Comparison of ENCODE assay signal across 7 cellular contexts in the genomic region with DNA sequence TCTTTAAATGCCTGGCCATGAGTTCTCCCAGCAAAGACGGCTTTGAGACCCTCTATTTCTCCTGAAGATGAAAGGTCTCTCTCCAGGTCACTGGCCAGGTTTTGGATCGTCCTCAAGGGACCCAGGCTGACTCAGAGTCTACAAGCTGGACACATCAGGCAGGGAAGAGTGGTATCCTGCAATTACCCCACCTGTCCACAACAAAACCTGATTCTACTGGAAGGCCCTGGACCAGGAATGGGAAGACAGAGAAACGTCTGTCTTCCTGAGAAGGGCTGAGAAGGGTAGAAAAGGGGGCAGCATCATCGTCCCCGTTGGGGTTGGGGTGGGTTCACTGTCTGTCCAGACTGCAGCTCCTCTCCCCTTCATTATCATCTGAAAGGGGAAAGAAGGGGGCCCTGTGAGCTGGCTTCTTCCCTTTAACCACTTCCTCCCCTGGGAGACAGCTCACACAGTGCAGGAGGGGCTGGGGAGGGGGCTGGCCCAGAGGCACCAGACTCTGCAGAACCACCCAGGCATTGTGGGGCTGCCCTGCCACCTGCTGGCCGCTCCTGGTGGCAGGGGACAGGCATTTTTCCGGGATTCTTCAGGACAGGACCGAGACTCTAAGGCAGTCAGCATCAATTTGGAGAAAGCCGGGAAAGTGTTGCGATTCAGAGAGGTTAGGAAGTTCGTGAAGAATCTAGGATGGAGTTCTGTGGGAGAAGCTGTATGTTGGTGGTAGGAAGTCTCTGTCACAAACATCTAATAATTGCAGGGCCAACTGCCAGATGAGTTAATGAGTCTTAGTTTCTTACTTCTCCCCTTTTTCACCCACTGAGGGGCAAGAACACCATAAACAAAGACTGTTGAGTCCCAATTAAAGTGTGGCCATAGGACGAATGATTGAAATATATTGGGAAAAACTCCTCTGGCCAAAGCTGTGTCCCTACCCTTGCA. TPM values are rescaled to one million over a fixed set of nuclear protein-coding genes. Genes with fewer than 3 reads are reported as not detected.
DNase-seq lines count a peak whose midpoint lies in the region; ATAC-seq and TF ChIP-seq lines count a peak whose summit lies in the region.

No MANE protein-coding gene starts in this region.

- intact Hi-C loops in aorta (cut with DNase I), result loop anchor here (1.0 to 2.0 kb wide), 2 partner anchors 471 to 472 kb away; no protein-coding TSS in a partner anchor

- no peaks in the 10 kb centered on the region for H3K27me3 Mint-ChIP-seq in activated CD8-positive, alpha-beta T cell treated with anti-CD3 and anti-CD28 coated beads, Interleukin-2, amount 10 ng/mL, durations not matched to agents 7 days and 5 days (ENCODE audit: low read depth)
- H3K27me3 Mint-ChIP-seq in natural killer cell treated with Interleukin-12 subunit alpha and Interleukin-12 subunit beta and Interleukin-15 and Interleukin-18, amount 100 ng/mL, for 72 hours, result peaks cover 7 to 20% of the 10 kb centered on the region in 2 donors

- DNase-seq in NB4 (ENCODE audit: low read depth) (peak; percentile 90), fibroblast of the aortic adventitia (ENCODE audit: low read depth) (peak; percentile 50), aorta (peak; percentile 60 to 86), cerebellar nuclear complex (lab: John Stamatoyannopoulos, UW) (no peak)
- DNase-seq in activated CD8-positive, alpha-beta T cell treated with anti-CD3 and anti-CD28 coated beads, Interleukin-2, amount 10 ng/mL, durations not matched to agents 7 days and 5 days, result peak; percentile 27
- DNase-seq in natural killer cell treated with Interleukin-12 subunit alpha and Interleukin-12 subunit beta and Interleukin-15 and Interleukin-18, amount 100 ng/mL, for 72 hours (ENCODE audit: low spot score), result no peak

- H3K4me3 ChIP-seq in NB4 (ENCODE audit: low read depth, low read length) (no peak overlapping the region), fibroblast of the aortic adventitia (ENCODE audit: low read depth, low read length) (no peak overlapping the region), aorta (ENCODE audit: low read length in 2 of 2) (no peak overlapping the region)

- no peak overlapping the region for H3K27ac ChIP-seq in aorta (ENCODE audit: low read depth in 1 of 2, low read length in 2 of 2)

- no peak for TF ChIP-seq POLR2A in NB4 (IDR thresholded peaks at IDR 0.05; ENCODE audit: extremely low read depth, insufficient read length)

- no peaks in the 10 kb centered on the region for H3K9me3 ChIP-seq in aorta (ENCODE audit: control insufficient read depth, low read length)

- no peaks in the 10 kb centered on the region for H3K36me3 ChIP-seq in aorta (ENCODE audit: control insufficient read depth in 1 of 2, insufficient read depth in 2 of 2, low read length in 1 of 2)

- H3K36me3 Mint-ChIP-seq in activated CD8-positive, alpha-beta T cell treated with anti-CD3 and anti-CD28 coated beads, Interleukin-2, amount 10 ng/mL, durations not matched to agents 7 days and 5 days (ENCODE audit: low read depth), result no peaks in the 10 kb centered on the region
- H3K36me3 Mint-ChIP-seq in natural killer cell treated with Interleukin-12 subunit alpha and Interleukin-12 subunit beta and Interleukin-15 and Interleukin-18, amount 100 ng/mL, for 72 hours, result no peaks in the 10 kb centered on the region

- WGBS in aorta, 2 donors, result 28 to 30% methylated on average over 12 of the region's 12 CpGs

- POLR2A ChIA-PET in activated CD8-positive, alpha-beta T cell treated with anti-CD3 and anti-CD28 coated beads, Interleukin-2, amount 10 ng/mL, durations not matched to agents 7 days and 5 days (lab: Charles Lee), result no interaction called here

- no peaks in the 10 kb centered on the region for H3K4me1 ChIP-seq in aorta (ENCODE audit: control insufficient read depth in 1 of 2, insufficient read depth in 2 of 2, low read length in 2 of 2)

- H3K27me3 ChIP-seq in aorta (ENCODE audit: control insufficient read depth in 1 of 2, insufficient read depth in 2 of 2, low read length in 1 of 2), result no peaks in the 10 kb centered on the region

- no peak overlapping the region for H3K4me3 Mint-ChIP-seq in activated CD8-positive, alpha-beta T cell treated with anti-CD3 and anti-CD28 coated beads, Interleukin-2, amount 10 ng/mL, durations not matched to agents 7 days and 5 days
- H3K4me3 Mint-ChIP-seq in natural killer cell treated with Interleukin-12 subunit alpha and Interleukin-12 subunit beta and Interleukin-15 and Interleukin-18, amount 100 ng/mL, for 72 hours, result no peak overlapping the region

- CTCF ChIA-PET in activated CD8-positive, alpha-beta T cell treated with anti-CD3 and anti-CD28 coated beads, Interleukin-2, amount 10 ng/mL, durations not matched to agents 7 days and 5 days (lab: Charles Lee), result interaction anchor here (0.6 to 1.4 kb wide), 5 partner anchors 28 to 982 kb away, joined by 3 read pairs; no protein-coding TSS in a partner anchor

- H3K4me1 Mint-ChIP-seq in activated CD8-positive, alpha-beta T cell treated with anti-CD3 and anti-CD28 coated beads, Interleukin-2, amount 10 ng/mL, durations not matched to agents 7 days and 5 days (ENCODE audit: low read depth), result no peaks in the 10 kb centered on the region
- no peaks in the 10 kb centered on the region for H3K4me1 Mint-ChIP-seq in natural killer cell treated with Interleukin-12 subunit alpha and Interleukin-12 subunit beta and Interleukin-15 and Interleukin-18, amount 100 ng/mL, for 72 hours (ENCODE audit: low read depth in 2 of 2)

- TF ChIP-seq CTCF in GM12872 (IDR thresholded peaks at IDR 0.05; ENCODE audit: insufficient read depth, low read depth, low read length), result peak; percentile 83
- peak; percentile 81 for TF ChIP-seq CTCF in NB4 (IDR thresholded peaks at IDR 0.05; ENCODE audit: low read depth, low read length)
- TF ChIP-seq CTCF in fibroblast of the aortic adventitia (IDR thresholded peaks at IDR 0.05; ENCODE audit: insufficient read depth, low read length), result peak; percentile 91

- H3K9me3 Mint-ChIP-seq in activated CD8-positive, alpha-beta T cell treated with anti-CD3 and anti-CD28 coated beads, Interleukin-2, amount 10 ng/mL, durations not matched to agents 7 days and 5 days (ENCODE audit: insufficient read depth), result no peaks in the 10 kb centered on the region
- H3K9me3 Mint-ChIP-seq in natural killer cell treated with Interleukin-12 subunit alpha and Interleukin-12 subunit beta and Interleukin-15 and Interleukin-18, amount 100 ng/mL, for 72 hours, result no peaks in the 10 kb centered on the region

- ATAC-seq in activated CD8-positive, alpha-beta T cell treated with anti-CD3 and anti-CD28 coated beads, Interleukin-2, amount 10 ng/mL, durations not matched to agents 7 days and 5 days, result no peak
- peak; percentile 42 to 57 for ATAC-seq in natural killer cell treated with Interleukin-12 subunit alpha and Interleukin-12 subunit beta and Interleukin-15 and Interleukin-18, amount 100 ng/mL, for 72 hours
- peak; percentile 74 for ATAC-seq in aorta (ENCODE audit: low FRiP score)

- no peak overlapping the region for H3K27ac Mint-ChIP-seq in activated CD8-positive, alpha-beta T cell treated with anti-CD3 and anti-CD28 coated beads, Interleukin-2, amount 10 ng/mL, durations not matched to agents 7 days and 5 days
- no peak overlapping the region for H3K27ac Mint-ChIP-seq in natural killer cell treated with Interleukin-12 subunit alpha and Interleukin-12 subunit beta and Interleukin-15 and Interleukin-18, amount 100 ng/mL, for 72 hours

RNA-seq across cellular contexts. Expression of a gene that starts 57.6 kb away (rescaled TPM):
- total RNA-seq in activated CD8-positive, alpha-beta T cell treated with anti-CD3 and anti-CD28 coated beads, Interleukin-2, amount 10 ng/mL, durations not matched to agents 7 days and 5 days, result not detected
- 0.18 TPM in 1 of 2 replicates, not detected in the other for total RNA-seq in fibroblast of the aortic adventitia (ENCODE audit: low replicate concordance)
- total RNA-seq in natural killer cell treated with Interleukin-12 subunit alpha and Interleukin-12 subunit beta and Interleukin-15 and Interleukin-18, amount 100 ng/mL, for 72 hours, result not detected
- total RNA-seq in aorta, result under 1 TPM; 0.49 to 0.69 TPM
- 1 to 10 TPM in 1 of 2 donors, not detected in 1; 2.1 TPM for polyA plus RNA-seq in aorta

Comparison
In these comparisons a context has a peak if more than half of its experiments do, and no peak if none do; other contexts are left out.
1. DNase-seq: peak in NB4 (single experiment), activated CD8-positive, alpha-beta T cell treated with anti-CD3 and anti-CD28 coated beads, Interleukin-2, amount 10 ng/mL, durations not matched to agents 7 days and 5 days (single experiment), fibroblast of the aortic adventitia (single experiment) and aorta (2 of 2); none in natural killer cell treated with Interleukin-12 subunit alpha and Interleukin-12 subunit beta and Interleukin-15 and Interleukin-18, amount 100 ng/mL, for 72 hours (single experiment) and cerebellar nuclear complex (0 of 2).
2. Peak in every context shown above with its lines, with median percentiles within 50 percentile points of each other: CTCF ChIP-seq.